In genomic region chr16:86242244-86243122, GRCh38 we compare ENCODE assay signal across 22 cellular contexts.
DNase-seq lines count a peak whose midpoint lies in the region; ATAC-seq, FAIRE-seq and TF ChIP-seq lines count a peak whose summit lies in the region.
"Had no signal": no experiment of that assay in that cellular context is flagged by ENCODE, and none has a peak within 500 bp of the region (broad histone marks: within the 10 kb centered on the region; RNA-seq: fewer than 3 reads in every experiment).

No MANE protein-coding gene starts in this region.

- no peaks in the 10 kb centered on the region for H3K27me3 ChIP-seq in bronchial epithelial cell (ENCODE audit: control insufficient read depth, insufficient read depth, low read length)

- peaks cover 47% of the 10 kb centered on the region for H3K27me3 Mint-ChIP-seq in osteocyte (ENCODE audit: unreplicated experiment)

- H3K4me1 Mint-ChIP-seq in osteocyte (ENCODE audit: unreplicated experiment) = no peaks in the 10 kb centered on the region

- H3K9me3 ChIP-seq in HEK293 (ENCODE audit: control insufficient read depth, insufficient read depth, low read depth, low read length) = no peaks in the 10 kb centered on the region
- H3K9me3 ChIP-seq in kidney (ENCODE audit: control insufficient read depth in 1 of 2, low read length in 2 of 2) = peaks cover 0 to 5% of the 10 kb centered on the region in 2 donors

- H3K9me3 Mint-ChIP-seq in osteocyte (ENCODE audit: unreplicated experiment) = no peaks in the 10 kb centered on the region
- H3K9me3 Mint-ChIP-seq: HFFc6 had no signal

- no peaks in the 10 kb centered on the region for H3K36me3 Mint-ChIP-seq in osteocyte (ENCODE audit: unreplicated experiment)

- H3K4me3 Mint-ChIP-seq in osteocyte (ENCODE audit: unreplicated experiment) = no peak overlapping the region
- H3K4me3 Mint-ChIP-seq: HFFc6 had no signal

- no peak overlapping the region for H3K27ac Mint-ChIP-seq in osteocyte (ENCODE audit: unreplicated experiment)
- H3K27ac Mint-ChIP-seq: HFFc6 had no signal

- H3K27ac ChIP-seq in HEK293 (ENCODE audit: extremely low read depth, low read depth, low read length) (no peak overlapping the region), kidney (ENCODE audit: low read depth in 2 of 2, low read length in 2 of 2) (peak overlapping the region in 1 of 2 donors; percentile 23)
- H3K27ac ChIP-seq: C4-2B had no signal

- POLR2A ChIA-PET in HEK293 (lab: Yijun Ruan, JAX) = interaction anchor here (1.5 kb wide), 1 partner anchor 10 kb away, joined by 3 read pairs; no protein-coding TSS in a partner anchor

- TF ChIP-seq CTCF in HEK293 (tag by site-specific recombination; IDR thresholded peaks at IDR 0.05) (no peak), bronchial epithelial cell (IDR thresholded peaks at IDR 0.05; ENCODE audit: insufficient read depth, low read length, severe bottlenecking) (no peak), kidney (IDR thresholded peaks at IDR 0.05; ENCODE audit: borderline replicate concordance, extremely low read depth, insufficient read depth) (no peak), osteocyte (IDR thresholded peaks at IDR 0.05) (no peak)

- intact Hi-C loops in kidney (cut with DNase I) = no loop called here

- H3K4me3 ChIP-seq in HEK293 (ENCODE audit: low read depth, low read length) (no peak overlapping the region), bronchial epithelial cell (ENCODE audit: low read depth, low read length) (no peak overlapping the region), kidney (ENCODE audit: low read length in 2 of 2) (no peak overlapping the region)

- FAIRE-seq in bronchial epithelial cell (lab: Jason Lieb, UNC) (peak; percentile 18), kidney (lab: Jason Lieb, UNC) (no peak)
- FAIRE-seq: D721Med, GM19239 had no signal

- CTCF ChIA-PET in HEK293 (lab: Yijun Ruan, JAX) = no interaction called here

- H3K9ac ChIP-seq in kidney (ENCODE audit: low read length in 2 of 2) = no peak overlapping the region

- ATAC-seq in GM19328 (IDR thresholded peaks at IDR 0.05; ENCODE audit: unreplicated experiment) (no peak), HG02798 (IDR thresholded peaks at IDR 0.05; ENCODE audit: poor library complexity, unreplicated experiment) (no peak)

- no peaks in the 10 kb centered on the region for H3K4me1 ChIP-seq in HEK293 (ENCODE audit: control insufficient read depth, insufficient read depth, low read length)
- H3K4me1 ChIP-seq in kidney (ENCODE audit: control insufficient read depth in 1 of 2, insufficient read depth in 1 of 2, low read depth in 1 of 2, low read length in 2 of 2) = peaks cover 0 to 3% of the 10 kb centered on the region in 2 donors

- DNase-seq in bronchial epithelial cell (ENCODE audit: low read depth) (no peak), kidney (peak; percentile 29), osteocyte (ENCODE audit: extremely low spot score, unreplicated experiment) (peak; percentile 75), NCI-H82 treated with DMSO at 0.1 percent for 48 hours (lab: John Stamatoyannopoulos, UW; ENCODE audit: unreplicated experiment) (no peak), NCI-H774 (lab: John Stamatoyannopoulos, UW) (no peak)
- DNase-seq: DMS53; GDM1; H7; HFFc6; KG1; NCI-H1092; NCI-H1436; NCI-H187 treated with DMSO at 0.1 percent for 48 hours; NCI-H510A; NK-92 treated with Interleukin-12 subunit alpha and Interleukin-12 subunit beta, amount 100 ng/mL, for 24 hours; SIG-M5 had no signal

- H3K36me3 ChIP-seq in HEK293 (ENCODE audit: control insufficient read depth in 2 of 2, insufficient read depth in 1 of 2, low read length in 2 of 2) (no peaks in the 10 kb centered on the region), bronchial epithelial cell (ENCODE audit: control insufficient read depth, insufficient read depth, low read length) (no peaks in the 10 kb centered on the region), kidney (ENCODE audit: control insufficient read depth in 1 of 2, insufficient read depth in 2 of 2, low read length in 2 of 2) (no peaks in the 10 kb centered on the region)

TF ChIP-seq in HEK293, 187 proteins besides CTCF, POLR2A, EP300 and RAD21:
- TF ChIP-seq EGR2 (tag by site-specific recombination; IDR thresholded peaks at IDR 0.05; ENCODE audit: low read depth) (peak; percentile 69), MEIS1 (CRISPR knock-in tag; IDR thresholded peaks at IDR 0.05; ENCODE audit: borderline replicate concordance) (no peak), ZNF549 (tag by site-specific recombination; IDR thresholded peaks at IDR 0.05) (no peak), ZBTB8A (tag by site-specific recombination; IDR thresholded peaks at IDR 0.05) (no peak), ZNF677 (tag by site-specific recombination; IDR thresholded peaks at IDR 0.05) (no peak), ZNF146 (tag by site-specific recombination; IDR thresholded peaks at IDR 0.05) (no peak), GLI4 (tag by site-specific recombination; IDR thresholded peaks at IDR 0.05) (no peak), BCL6B (tag by site-specific recombination; IDR thresholded peaks at IDR 0.05) (0 out of 2 replicates have a peak, but pooled peaks have one; percentile 20), ZNF558 (tag by site-specific recombination; IDR thresholded peaks at IDR 0.05) (no peak), ZNF341 (tag by site-specific recombination; IDR thresholded peaks at IDR 0.05; ENCODE audit: low read depth) (no peak), ZFHX2 (tag by site-specific recombination; conservative IDR thresholded peaks at IDR 0.05) (peak; percentile 84), ZNF391 (tag by site-specific recombination; IDR thresholded peaks at IDR 0.05; ENCODE audit: borderline replicate concordance, low read depth) (no peak), ZNF785 (tag by site-specific recombination; IDR thresholded peaks at IDR 0.05) (no peak), ZNF184 (tag by site-specific recombination; IDR thresholded peaks at IDR 0.05) (no peak), GFI1B (tag by site-specific recombination; IDR thresholded peaks at IDR 0.05) (no peak)
TF ChIP-seq in HEK293: peak in this region for 3.

Comparison
In these comparisons a context has a peak if more than half of its experiments do, and no peak if none do; other contexts are left out.
1. DNase-seq: peak in kidney (single experiment) and osteocyte (single experiment); none in bronchial epithelial cell (single experiment), NCI-H82 treated with DMSO at 0.1 percent for 48 hours (single experiment) and NCI-H774 (single experiment).